23 cellular contexts compared by ENCODE assay signal in genomic region chr4:1998296-1998695, GRCh38. TPM values are rescaled to one million over a fixed set of nuclear protein-coding genes. Genes with fewer than 3 reads are reported as not detected.
A peak's percentile ranks its signal among the peaks of the same experiment; 100 is the strongest.
DNase-seq lines count a peak whose midpoint lies in the region; ATAC-seq, FAIRE-seq and TF ChIP-seq lines count a peak whose summit lies in the region.
"Had no signal": no experiment of that assay in that cellular context is flagged by ENCODE, and none has a peak within 500 bp of the region (broad histone marks: within the 10 kb centered on the region; RNA-seq: fewer than 3 reads in every experiment).

No MANE protein-coding gene starts in this region.

- H4K20me1 ChIP-seq in keratinocyte (ENCODE audit: control insufficient read depth, extremely low read depth, insufficient read depth, low read length) = no peaks in the 10 kb centered on the region

- no peak overlapping the region for H3K27ac ChIP-seq in keratinocyte (ENCODE audit: control insufficient read depth, insufficient read depth, low read length)
- H3K27ac ChIP-seq: GM23248, prostate gland, suprapubic skin, WERI-Rb-1 had no signal

- no peak overlapping the region for H3K9ac ChIP-seq in keratinocyte (ENCODE audit: control insufficient read depth, extremely low read depth, insufficient read depth, low read length)
- H3K9ac ChIP-seq: GM23248 had no signal

- H3K4me3 ChIP-seq in keratinocyte (ENCODE audit: control insufficient read depth in 2 of 3, extremely low read depth in 1 of 3, insufficient read depth in 2 of 3, low read depth in 1 of 3, low read length in 3 of 3) = no peak overlapping the region
- H3K4me3 ChIP-seq: GM23248, MG63, prostate gland, suprapubic skin had no signal

- CTCF ChIA-PET in WTC11 (lab: Charles Lee) = no interaction called here

- ATAC-seq in WTC11 (no peak), HG03432 (IDR thresholded peaks at IDR 0.05; ENCODE audit: unreplicated experiment) (no peak)
- ATAC-seq: activated T-cell treated with anti-CD3 and anti-CD28 coated beads, Interleukin-2, amount 50 U/mL, for 72 hours; natural killer cell treated with Interleukin-12 subunit alpha and Interleukin-12 subunit beta and Interleukin-15 and Interleukin-18, amount 100 ng/mL, for 72 hours had no signal

- peak overlapping the region; percentile 17 for H3K4me2 ChIP-seq in keratinocyte (ENCODE audit: control insufficient read depth, extremely low read depth, insufficient read depth, low read depth, low read length)

- no peak overlapping the region for H2AFZ ChIP-seq in keratinocyte (ENCODE audit: control insufficient read depth, low read length)
- H2AFZ ChIP-seq: GM23248 had no signal

- no peak overlapping the region for H3K4me3 Mint-ChIP-seq in WTC11
- peak overlapping the region; percentile 65 for H3K4me3 Mint-ChIP-seq in type B pancreatic cell
- H3K4me3 Mint-ChIP-seq: activated CD4-positive, alpha-beta memory T cell treated with anti-CD3 and anti-CD28 coated beads, Interleukin-2, amount 10 ng/mL, durations not matched to agents 7 days and 5 days; activated T-cell treated with anti-CD3 and anti-CD28 coated beads, Interleukin-2, amount 50 U/mL, for 72 hours; memory B cell; natural killer cell treated with Interleukin-12 subunit alpha and Interleukin-12 subunit beta and Interleukin-15 and Interleukin-18, amount 100 ng/mL, for 72 hours had no signal

- peak; percentile 11 for DNase-seq in NCI-H510A treated with DMSO at 0.1 percent for 48 hours (lab: John Stamatoyannopoulos, UW)
- no peak for DNase-seq in NCI-H510A (lab: John Stamatoyannopoulos, UW)
- no peak for DNase-seq in WTC11 (ENCODE audit: low spot score)
- no peak for DNase-seq in keratinocyte (ENCODE audit: low read depth, low spot score)
- DNase-seq in type B pancreatic cell (ENCODE audit: extremely low spot score, unreplicated experiment) = no peak
- no peak for DNase-seq in stimulated activated CD4-positive, alpha-beta T cell treated with anti-CD3 and anti-CD28 coated beads, Interleukin-1b, Interleukin-23, amount 100 ng/mL, for 48 hours
- DNase-seq in SIG-M5 treated with dmso at 0.1 percent for 504 hours (lab: John Stamatoyannopoulos, UW; ENCODE audit: unreplicated experiment) = no peak
- DNase-seq: 8988T; activated CD4-positive, alpha-beta memory T cell treated with anti-CD3 and anti-CD28 coated beads, Interleukin-2, amount 10 ng/mL, durations not matched to agents 7 days and 5 days; activated T-cell treated with anti-CD3 and anti-CD28 coated beads, Interleukin-2, amount 50 U/mL, for 72 hours; BE2C; DMS153; GM23248; MG63; NCI-H1694; NCI-H345; SHP77 treated with DMSO at 0.1 percent for 48 hours; WERI-Rb-1 had no signal

- H3K27ac Mint-ChIP-seq in WTC11 (peak overlapping the region; percentile 84), type B pancreatic cell (peak overlapping the region; percentile 88)
- H3K27ac Mint-ChIP-seq: activated CD4-positive, alpha-beta memory T cell treated with anti-CD3 and anti-CD28 coated beads, Interleukin-2, amount 10 ng/mL, durations not matched to agents 7 days and 5 days; activated T-cell treated with anti-CD3 and anti-CD28 coated beads, Interleukin-2, amount 50 U/mL, for 72 hours; memory B cell; natural killer cell treated with Interleukin-12 subunit alpha and Interleukin-12 subunit beta and Interleukin-15 and Interleukin-18, amount 100 ng/mL, for 72 hours had no signal

- H3K36me3 Mint-ChIP-seq in WTC11 (peaks cover 39% of the 10 kb centered on the region), type B pancreatic cell (peaks cover 67% of the 10 kb centered on the region)

- no peaks in the 10 kb centered on the region for H3K9me1 ChIP-seq in keratinocyte (ENCODE audit: control insufficient read depth, extremely low read depth, insufficient read depth, low read length)

- dilution Hi-C loops in keratinocyte (cut with MboI; ENCODE audit: extremely low pct_ligation_motif_present, low sequenced_read_pairs) = no loop called here

- H3K27me3 ChIP-seq in keratinocyte (ENCODE audit: control insufficient read depth, extremely low read depth, insufficient read depth, low read length) = no peaks in the 10 kb centered on the region
- H3K27me3 ChIP-seq: BE2C, MG63, suprapubic skin had no signal

- peak; percentile 41 for FAIRE-seq in keratinocyte (lab: Jason Lieb, UNC)

- POLR2A ChIA-PET in WTC11 (lab: Charles Lee) = no interaction called here

- H3K4me1 ChIP-seq in keratinocyte (ENCODE audit: control insufficient read depth, extremely low read depth, insufficient read depth, low read length) = peaks cover 9% of the 10 kb centered on the region
- H3K4me1 ChIP-seq: BE2C, prostate gland had no signal

- H3K79me2 ChIP-seq in keratinocyte (ENCODE audit: control insufficient read depth, insufficient read depth, low read length) = peaks cover 86% of the 10 kb centered on the region

- H3K36me3 ChIP-seq in keratinocyte (ENCODE audit: control insufficient read depth in 2 of 2, extremely low read depth in 1 of 2, insufficient read depth in 2 of 2, low read length in 2 of 2) = no peaks in the 10 kb centered on the region
- H3K36me3 ChIP-seq: prostate gland had no signal

- H3K27me3 Mint-ChIP-seq in WTC11 (ENCODE audit: low read depth) (no peaks in the 10 kb centered on the region), type B pancreatic cell (no peaks in the 10 kb centered on the region)
- H3K27me3 Mint-ChIP-seq: activated CD4-positive, alpha-beta memory T cell treated with anti-CD3 and anti-CD28 coated beads, Interleukin-2, amount 10 ng/mL, durations not matched to agents 7 days and 5 days; memory B cell; natural killer cell treated with Interleukin-12 subunit alpha and Interleukin-12 subunit beta and Interleukin-15 and Interleukin-18, amount 100 ng/mL, for 72 hours had no signal

- no peak for TF ChIP-seq CTCF in WTC11 (IDR thresholded peaks at IDR 0.05)
- no peak for TF ChIP-seq CTCF in keratinocyte (optimal IDR thresholded peaks at IDR 0.05 in 1 of 3, IDR thresholded peaks at IDR 0.05 in 1 of 3, conservative IDR thresholded peaks at IDR 0.05 in 1 of 3; ENCODE audit: extremely low read depth in 1 of 3, insufficient read depth in 2 of 3, low read length in 3 of 3)
- no peak for TF ChIP-seq CTCF in type B pancreatic cell (conservative IDR thresholded peaks at IDR 0.05)

- no peaks in the 10 kb centered on the region for H3K9me3 ChIP-seq in keratinocyte (ENCODE audit: control insufficient read depth, low read depth, low read length)
- H3K9me3 ChIP-seq: prostate gland had no signal

- H3K9me3 Mint-ChIP-seq in WTC11 (peaks cover 14% of the 10 kb centered on the region), type B pancreatic cell (peaks cover 14% of the 10 kb centered on the region)

- peaks cover 39% of the 10 kb centered on the region for H3K4me1 Mint-ChIP-seq in WTC11
- peaks cover 10% of the 10 kb centered on the region for H3K4me1 Mint-ChIP-seq in type B pancreatic cell (ENCODE audit: unreplicated experiment)

TF ChIP-seq in WTC11, 78 proteins besides CTCF, POLR2A, EP300 and RAD21:
- TF ChIP-seq MYBL2 (CRISPR knock-in tag; IDR thresholded peaks at IDR 0.05) = no peak
- no peak for TF ChIP-seq JAZF1 (CRISPR knock-in tag; IDR thresholded peaks at IDR 0.05)

RNA-seq across cellular contexts. Expression of gene NELFA, which starts 10.5 kb away (rescaled TPM):
- 63.3 to 72.6 TPM (median 69.2 TPM) in 3 replicates for total RNA-seq in WTC11 (2021)
- 8.0 to 12.6 TPM (median 9.9 TPM) in 3 replicates for polyA plus RNA-seq in keratinocyte
- polyA plus RNA-seq in keratinocyte (2011; ENCODE audit: low read depth) = 10.5 TPM
- 6.1 and 14.8 TPM in 2 replicates for polyA plus RNA-seq in keratinocyte (2011; cell fraction: cytosol; rRNA removed)
- 17.3 and 19.9 TPM in 2 replicates for polyA plus RNA-seq in keratinocyte (2011; cell fraction: nucleus; rRNA removed)
- 19.4 and 19.7 TPM in 2 replicates for polyA plus RNA-seq in keratinocyte (2012; ENCODE audit: low replicate concordance)
- polyA minus RNA-seq in keratinocyte = 3.7 to 13.6 TPM (median 5.2 TPM) in 3 replicates
- 15.7 TPM for polyA minus RNA-seq in keratinocyte (2011; cell fraction: cytosol; rRNA and poly(A)+ RNA removed)
- polyA minus RNA-seq in keratinocyte (2011; cell fraction: nucleus; rRNA and poly(A)+ RNA removed) = 9.8 and 13.0 TPM in 2 replicates
- 42.2 and 44.8 TPM in 2 replicates for total RNA-seq in type B pancreatic cell (ENCODE audit: low replicate concordance)
